In genomic region chr20:4821590-4821989, GRCh38 we compare ENCODE assay signal across 8 cellular contexts. TPM values are rescaled to one million over a fixed set of nuclear protein-coding genes. Genes with fewer than 3 reads are reported as not detected.
DNase-seq lines count a peak whose midpoint lies in the region; ATAC-seq and TF ChIP-seq lines count a peak whose summit lies in the region.

No MANE protein-coding gene starts in this region.

- H3K27me3 ChIP-seq in GM06990 (replicated peaks; ENCODE audit: control insufficient read depth, insufficient read depth, low read length) (no peaks in the 10 kb centered on the region), rectal smooth muscle tissue (ENCODE audit: control insufficient read depth, insufficient read depth, low read length) (no peaks in the 10 kb centered on the region)

- H3K36me3 ChIP-seq in GM06990 (ENCODE audit: control insufficient read depth, insufficient read depth, low read length) (peaks cover 1% of the 10 kb centered on the region; the same call in 1 of the 2 replicates), rectal smooth muscle tissue (ENCODE audit: control insufficient read depth, insufficient read depth, low read length) (peaks cover 2% of the 10 kb centered on the region)

- DNase-seq in GM06990 (ENCODE audit: extremely low read depth, insufficient read length): no peak
- no peak for DNase-seq in T-cell
- no peak for DNase-seq in fibroblast of the aortic adventitia (ENCODE audit: low read depth)
- DNase-seq in NCI-H2107 treated with DMSO at 0.1 percent for 48 hours (lab: John Stamatoyannopoulos, UW; ENCODE audit: unreplicated experiment): no peak
- no peak for DNase-seq in NCI-H2227 treated with DMSO at 0.1 percent for 48 hours (lab: John Stamatoyannopoulos, UW)

- peak overlapping the region; percentile 84 to 87 for H3K27ac Mint-ChIP-seq in T-cell

- H3K9ac ChIP-seq in rectal smooth muscle tissue (ENCODE audit: low read length): no peak overlapping the region

- POLR2A ChIA-PET in T-cell (lab: Charles Lee): interaction anchor here in 1 of 2 donors (0.5 kb wide), 1 partner anchor 1014 kb away, joined by 3 read pairs; no protein-coding TSS in a partner anchor

- H3K4me3 Mint-ChIP-seq in T-cell: peak overlapping the region; percentile 84 to 92 (median 87)

- H3K4me1 ChIP-seq in rectal smooth muscle tissue (ENCODE audit: control insufficient read depth, insufficient read depth, low read length): peaks cover 10% of the 10 kb centered on the region

- H3K27me3 Mint-ChIP-seq in T-cell: no peaks in the 10 kb centered on the region

- H3K4me3 ChIP-seq in GM06990 (replicated peaks; ENCODE audit: low read depth, low read length) (peak overlapping the region; percentile 79), fibroblast of the aortic adventitia (ENCODE audit: low read depth, low read length) (peak overlapping the region; percentile 1), rectal smooth muscle tissue (ENCODE audit: low read length) (peak overlapping the region; percentile 79)

- no peaks in the 10 kb centered on the region for H3K9me3 Mint-ChIP-seq in T-cell

- H3K27ac ChIP-seq in rectal smooth muscle tissue (ENCODE audit: low read depth, low read length): peak overlapping the region; percentile 44

- peaks cover 37 to 49% (median 48%) of the 10 kb centered on the region in 3 donors for H3K4me1 Mint-ChIP-seq in T-cell

- H3K36me3 Mint-ChIP-seq in T-cell: peaks cover 24% of the 10 kb centered on the region

- ATAC-seq in T-cell (replicated peaks in 1 of 4) (no peak), HG02571 (IDR thresholded peaks at IDR 0.05; ENCODE audit: unreplicated experiment) (no peak), SK-N-SH treated with all-trans-retinoic acid at 6 μM for 48 hours (no peak)

- CTCF ChIA-PET in T-cell (lab: Charles Lee): interaction anchor here in 1 of 2 donors (0.5 kb wide), 1 partner anchor 54 kb away, joined by 10 read pairs; no protein-coding TSS in a partner anchor

- TF ChIP-seq CTCF in GM06990 (IDR thresholded peaks at IDR 0.05; ENCODE audit: insufficient read depth, low read length, poor library complexity, severe bottlenecking) (no peak), fibroblast of the aortic adventitia (IDR thresholded peaks at IDR 0.05; ENCODE audit: insufficient read depth, low read length) (no peak)

TF ChIP-seq in SK-N-SH treated with all-trans-retinoic acid at 6 μM for 48 hours, 23 proteins besides CTCF, POLR2A, EP300 and RAD21:
- TF ChIP-seq OSR1 (CRISPR knock-in tag; IDR thresholded peaks at IDR 0.05): no peak

RNA-seq across cellular contexts. Expression of gene RASSF2, which starts 1.8 kb away (rescaled TPM):
- total RNA-seq in T-cell (10 to 100 TPM; 24.6 to 38.4 (median 27.5) TPM), fibroblast of the aortic adventitia (ENCODE audit: low replicate concordance) (4.5 and 11.6 TPM in 2 replicates)

Comparison
In these comparisons a context has a peak if more than half of its experiments do, and no peak if none do; other contexts are left out.
1. H3K4me3 ChIP-seq: peak in every context shown above with its lines; median percentile 79 in GM06990; 79 in rectal smooth muscle tissue; 1 in fibroblast of the aortic adventitia.